In genomic region chr4:105061720-105062119, GRCh38 we compare ENCODE assay signal across 10 cellular contexts.
DNase-seq lines count a peak whose midpoint lies in the region; ATAC-seq and TF ChIP-seq lines count a peak whose summit lies in the region.
"Had no signal": no experiment of that assay in that cellular context is flagged by ENCODE, and none has a peak within 500 bp of the region (broad histone marks: within the 10 kb centered on the region; RNA-seq: fewer than 3 reads in every experiment).

No MANE protein-coding gene starts in this region.

- H3K4me3 ChIP-seq in MM.1S (ENCODE audit: low read length), result peak overlapping the region; percentile 30; the same call in 1 of the 2 replicates
- no peak overlapping the region for H3K4me3 ChIP-seq in mesodermal cell (ENCODE audit: extremely low read depth, insufficient read depth, low read length, poor library complexity, severe bottlenecking)
- no peak overlapping the region for H3K4me3 ChIP-seq in transverse colon

- H3K79me2 ChIP-seq in MM.1S (ENCODE audit: low read length), result no peaks in the 10 kb centered on the region

- in situ Hi-C loops in transverse colon (cut with MboI; ENCODE audit: low pct_ligation_motif_present in 1 of 4, low pct_unique_long_range_greater_than_20kb in 1 of 4, low sequenced_read_pairs in 3 of 4), result loop anchor here in 1 of 4 donors (25.0 kb wide), 1 partner anchor 1099 kb away; no protein-coding TSS in a partner anchor

- no peak for DNase-seq in MM.1S
- DNase-seq in activated B cell treated with CpG ODN at 0.5 μM for 24 hours, result no peak
- DNase-seq in transverse colon, result no peak
- no peak for DNase-seq in NCI-H2196 treated with DMSO at 0.1 percent for 48 hours (lab: John Stamatoyannopoulos, UW; ENCODE audit: unreplicated experiment)
- DNase-seq in GM10248 (ENCODE audit: extremely low spot score), result no peak
- no peak for DNase-seq in WTC11 (ENCODE audit: low spot score)
- DNase-seq: DMS 273 treated with DMSO at 0.1 percent for 48 hours had no signal

- no peak for TF ChIP-seq EP300 in transverse colon (IDR thresholded peaks at IDR 0.05; ENCODE audit: low read depth)

- H3K4me2 ChIP-seq in MM.1S (ENCODE audit: low read depth, low read length), result peak overlapping the region; percentile 49

- intact Hi-C loops in activated B cell treated with CpG ODN at 0.5 μM for 24 hours (cut with micrococcal nuclease) (loop anchor here (1.0 to 5.0 kb wide), 3 partner anchors 95 to 647 kb away; partner anchors contain the start of genes GSTCD and INTS12), transverse colon (cut with DNase I; ENCODE audit: low total_unique reads) (no loop called here)

- H3K9me3 Mint-ChIP-seq in activated B cell treated with CpG ODN at 0.5 μM for 24 hours (no peaks in the 10 kb centered on the region), WTC11 (no peaks in the 10 kb centered on the region)

- POLR2A ChIA-PET in activated B cell treated with CpG ODN at 0.5 μM for 24 hours (lab: Charles Lee) (interaction anchor here (0.6 to 1.2 kb wide), 2 partner anchors 33 to 413 kb away, joined by 3 to 5 read pairs; partner anchors contain the start of gene PPA2), GM10248 (lab: Yijun Ruan, JAX) (no interaction called here), WTC11 (lab: Charles Lee) (interaction anchor here (1.0 kb wide), 1 partner anchor 412 kb away, joined by 3 read pairs; the partner anchor contains the start of gene PPA2)

- H3K9me3 ChIP-seq in MM.1S (replicated peaks; ENCODE audit: insufficient read depth, low read length), result no peaks in the 10 kb centered on the region
- no peaks in the 10 kb centered on the region for H3K9me3 ChIP-seq in mesodermal cell (ENCODE audit: control insufficient read depth, low read length)
- H3K9me3 ChIP-seq in transverse colon, result no peaks in the 10 kb centered on the region

- H3K4me3 Mint-ChIP-seq in activated B cell treated with CpG ODN at 0.5 μM for 24 hours (no peak overlapping the region), WTC11 (no peak overlapping the region)

- peaks cover 10% of the 10 kb centered on the region; the same call in 1 of the 2 replicates for H3F3A ChIP-seq in MM.1S (ENCODE audit: insufficient read depth, low read length)

- H3K27ac ChIP-seq in C4-2B, result peak overlapping the region; percentile 64; the same call in 1 of the 2 replicates
- peak overlapping the region; percentile 37; the same call in 1 of the 2 replicates for H3K27ac ChIP-seq in MM.1S (ENCODE audit: low read length)
- peak overlapping the region; percentile 54 for H3K27ac ChIP-seq in mesodermal cell (ENCODE audit: low read depth, low read length, severe bottlenecking)
- H3K27ac ChIP-seq in transverse colon, result peak overlapping the region in 1 of 4 donors; percentile 32

- H3K36me3 ChIP-seq in MM.1S (replicated peaks; ENCODE audit: insufficient read depth, low read length) (no peaks in the 10 kb centered on the region), mesodermal cell (ENCODE audit: control insufficient read depth, insufficient read depth, low read length) (no peaks in the 10 kb centered on the region), transverse colon (no peaks in the 10 kb centered on the region)

- peaks cover 33% of the 10 kb centered on the region for H3K4me1 ChIP-seq in MM.1S (ENCODE audit: low read length)
- H3K4me1 ChIP-seq in mesodermal cell (ENCODE audit: control insufficient read depth, insufficient read depth, low read length, poor library complexity, severe bottlenecking), result peaks cover 9% of the 10 kb centered on the region
- H3K4me1 ChIP-seq in transverse colon, result peaks cover 0 to 9% (median 0%) of the 10 kb centered on the region in 4 donors

- no peaks in the 10 kb centered on the region for H3K27me3 ChIP-seq in MM.1S (replicated peaks; ENCODE audit: insufficient read depth, low read length)
- no peaks in the 10 kb centered on the region for H3K27me3 ChIP-seq in transverse colon

- TF ChIP-seq CTCF in C4-2B (conservative IDR thresholded peaks at IDR 0.05) (no peak), MM.1S (IDR thresholded peaks at IDR 0.05; ENCODE audit: low read length) (no peak), activated B cell treated with CpG ODN at 0.5 μM for 24 hours (IDR thresholded peaks at IDR 0.05) (no peak), transverse colon (IDR thresholded peaks at IDR 0.05) (no peak), GM10248 (IDR thresholded peaks at IDR 0.05; ENCODE audit: control extremely low read depth, extremely low read depth, low read depth, missing control alignments) (no peak), WTC11 (IDR thresholded peaks at IDR 0.05) (no peak)

- TF ChIP-seq POLR2A in transverse colon (IDR thresholded peaks at IDR 0.05), result no peak

- H2AFZ ChIP-seq in MM.1S (ENCODE audit: low read length), result peak overlapping the region; percentile 74

- H3K27ac Mint-ChIP-seq in activated B cell treated with CpG ODN at 0.5 μM for 24 hours (peak overlapping the region; percentile 87), WTC11 (no peak overlapping the region)

- H3K36me3 Mint-ChIP-seq in activated B cell treated with CpG ODN at 0.5 μM for 24 hours (ENCODE audit: low read depth) (no peaks in the 10 kb centered on the region), WTC11 (no peaks in the 10 kb centered on the region)

- H3K9me2 ChIP-seq in MM.1S (replicated peaks; ENCODE audit: insufficient read depth, low read length), result no peaks in the 10 kb centered on the region

- H3K4me1 Mint-ChIP-seq in activated B cell treated with CpG ODN at 0.5 μM for 24 hours, result peaks cover 46% of the 10 kb centered on the region
- H3K4me1 Mint-ChIP-seq in WTC11, result peaks cover 15% of the 10 kb centered on the region

- CTCF ChIA-PET in activated B cell treated with CpG ODN at 0.5 μM for 24 hours (lab: Charles Lee) (no interaction called here), GM10248 (lab: Yijun Ruan, JAX) (interaction anchor here (1.1 to 1.4 kb wide), 2 partner anchors 85 to 412 kb away, joined by 3 read pairs; partner anchors contain the start of genes PPA2 and TET2), WTC11 (lab: Charles Lee) (interaction anchor here (0.6 kb wide), 1 partner anchor 1431 kb away, joined by 3 read pairs; no protein-coding TSS in a partner anchor)

- H3K27me3 Mint-ChIP-seq in activated B cell treated with CpG ODN at 0.5 μM for 24 hours, result no peaks in the 10 kb centered on the region
- no peaks in the 10 kb centered on the region for H3K27me3 Mint-ChIP-seq in WTC11 (ENCODE audit: low read depth)
- H3K27me3 Mint-ChIP-seq: progenitor cell of endocrine pancreas had no signal

- H3K9ac ChIP-seq in MM.1S (ENCODE audit: low read length), result peak overlapping the region; percentile 4; the same call in 1 of the 2 replicates

- H4K20me1 ChIP-seq in MM.1S (ENCODE audit: insufficient read depth, low read length), result no peaks in the 10 kb centered on the region

- ATAC-seq in activated B cell treated with CpG ODN at 0.5 μM for 24 hours (ENCODE audit: low read depth) (no peak), WTC11 (no peak)

- WGBS in mesodermal cell (ENCODE audit: insufficient coverage in 2 of 2), 2 experiments, result 88% methylated on average over 1 of the region's 1 CpG; no CpG with 5 or more reads in 1 of the 2 experiments
- 47 to 86% methylated on average over 1 of the region's 1 CpG for WGBS in transverse colon (ENCODE audit: low coverage in 1 of 2), 2 donors

TF ChIP-seq in WTC11, 78 proteins besides CTCF, POLR2A, EP300 and RAD21 (continues in another document):
- no peak for TF ChIP-seq ELF4 (CRISPR knock-in tag; IDR thresholded peaks at IDR 0.05; ENCODE audit: low read depth)
- TF ChIP-seq ZNF416 (CRISPR knock-in tag; IDR thresholded peaks at IDR 0.05), result no peak
- no peak for TF ChIP-seq STAT6 (CRISPR knock-in tag; conservative IDR thresholded peaks at IDR 0.05; ENCODE audit: low read depth)
- TF ChIP-seq MAX (CRISPR knock-in tag; IDR thresholded peaks at IDR 0.05), result no peak
- no peak for TF ChIP-seq CDX4 (CRISPR knock-in tag; IDR thresholded peaks at IDR 0.05; ENCODE audit: borderline replicate concordance)
- TF ChIP-seq RORB (CRISPR knock-in tag; IDR thresholded peaks at IDR 0.05), result no peak
- TF ChIP-seq MYBL2 (CRISPR knock-in tag; IDR thresholded peaks at IDR 0.05), result no peak
- TF ChIP-seq, protein P1, sequence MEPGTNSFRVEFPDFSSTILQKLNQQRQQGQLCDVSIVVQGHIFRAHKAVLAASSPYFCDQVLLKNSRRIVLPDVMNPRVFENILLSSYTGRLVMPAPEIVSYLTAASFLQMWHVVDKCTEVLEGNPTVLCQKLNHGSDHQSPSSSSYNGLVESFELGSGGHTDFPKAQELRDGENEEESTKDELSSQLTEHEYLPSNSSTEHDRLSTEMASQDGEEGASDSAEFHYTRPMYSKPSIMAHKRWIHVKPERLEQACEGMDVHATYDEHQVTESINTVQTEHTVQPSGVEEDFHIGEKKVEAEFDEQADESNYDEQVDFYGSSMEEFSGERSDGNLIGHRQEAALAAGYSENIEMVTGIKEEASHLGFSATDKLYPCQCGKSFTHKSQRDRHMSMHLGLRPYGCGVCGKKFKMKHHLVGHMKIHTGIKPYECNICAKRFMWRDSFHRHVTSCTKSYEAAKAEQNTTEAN (CRISPR knock-in tag; IDR thresholded peaks at IDR 0.05), result no peak
